In the genomic region with DNA sequence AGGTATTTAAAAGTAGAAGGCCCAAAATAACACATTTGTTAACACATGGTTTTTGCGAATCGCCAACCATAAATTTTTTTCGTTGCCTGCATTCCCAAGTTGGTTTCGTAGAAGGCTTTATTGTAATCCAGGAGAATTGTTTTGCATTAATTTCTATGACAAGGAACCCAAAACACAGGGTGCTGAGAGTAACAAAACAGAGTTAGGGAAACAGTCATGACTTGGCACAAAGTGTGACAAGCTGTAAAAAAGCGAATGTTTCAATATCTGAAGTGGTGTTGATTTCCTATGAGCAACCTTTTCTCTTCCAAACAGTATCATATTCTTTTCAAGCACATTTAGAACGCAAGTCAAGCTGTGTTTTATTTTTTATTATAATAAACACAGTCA, we compare ENCODE assay signal across 1 cellular context.
TF ChIP-seq lines count a peak whose summit lies in the region.

No MANE protein-coding gene starts in this region.

TF ChIP-seq in WTC11, 78 proteins besides CTCF, POLR2A, EP300 and RAD21:
- TF ChIP-seq, protein P1, sequence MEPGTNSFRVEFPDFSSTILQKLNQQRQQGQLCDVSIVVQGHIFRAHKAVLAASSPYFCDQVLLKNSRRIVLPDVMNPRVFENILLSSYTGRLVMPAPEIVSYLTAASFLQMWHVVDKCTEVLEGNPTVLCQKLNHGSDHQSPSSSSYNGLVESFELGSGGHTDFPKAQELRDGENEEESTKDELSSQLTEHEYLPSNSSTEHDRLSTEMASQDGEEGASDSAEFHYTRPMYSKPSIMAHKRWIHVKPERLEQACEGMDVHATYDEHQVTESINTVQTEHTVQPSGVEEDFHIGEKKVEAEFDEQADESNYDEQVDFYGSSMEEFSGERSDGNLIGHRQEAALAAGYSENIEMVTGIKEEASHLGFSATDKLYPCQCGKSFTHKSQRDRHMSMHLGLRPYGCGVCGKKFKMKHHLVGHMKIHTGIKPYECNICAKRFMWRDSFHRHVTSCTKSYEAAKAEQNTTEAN (CRISPR knock-in tag; IDR thresholded peaks at IDR 0.05), result no peak
- TF ChIP-seq GABPB1 (CRISPR knock-in tag; IDR thresholded peaks at IDR 0.05) (no peak), KAT7 (CRISPR knock-in tag; IDR thresholded peaks at IDR 0.05; ENCODE audit: borderline replicate concordance) (no peak), HMGA2 (CRISPR knock-in tag; IDR thresholded peaks at IDR 0.05) (no peak), PRRX2 (CRISPR knock-in tag; IDR thresholded peaks at IDR 0.05) (no peak), SMAD4 (CRISPR knock-in tag; IDR thresholded peaks at IDR 0.05) (no peak), MXD4 (CRISPR knock-in tag; IDR thresholded peaks at IDR 0.05; ENCODE audit: borderline replicate concordance) (no peak), NFE2L1 (CRISPR knock-in tag; IDR thresholded peaks at IDR 0.05) (no peak; the same call in 1 of the 2 replicates), FOXP1 (CRISPR knock-in tag; IDR thresholded peaks at IDR 0.05; ENCODE audit: borderline replicate concordance) (no peak), ETV6 (CRISPR knock-in tag; IDR thresholded peaks at IDR 0.05) (no peak), MYBL2 (CRISPR knock-in tag; IDR thresholded peaks at IDR 0.05) (no peak)
- TF ChIP-seq, protein P2, sequence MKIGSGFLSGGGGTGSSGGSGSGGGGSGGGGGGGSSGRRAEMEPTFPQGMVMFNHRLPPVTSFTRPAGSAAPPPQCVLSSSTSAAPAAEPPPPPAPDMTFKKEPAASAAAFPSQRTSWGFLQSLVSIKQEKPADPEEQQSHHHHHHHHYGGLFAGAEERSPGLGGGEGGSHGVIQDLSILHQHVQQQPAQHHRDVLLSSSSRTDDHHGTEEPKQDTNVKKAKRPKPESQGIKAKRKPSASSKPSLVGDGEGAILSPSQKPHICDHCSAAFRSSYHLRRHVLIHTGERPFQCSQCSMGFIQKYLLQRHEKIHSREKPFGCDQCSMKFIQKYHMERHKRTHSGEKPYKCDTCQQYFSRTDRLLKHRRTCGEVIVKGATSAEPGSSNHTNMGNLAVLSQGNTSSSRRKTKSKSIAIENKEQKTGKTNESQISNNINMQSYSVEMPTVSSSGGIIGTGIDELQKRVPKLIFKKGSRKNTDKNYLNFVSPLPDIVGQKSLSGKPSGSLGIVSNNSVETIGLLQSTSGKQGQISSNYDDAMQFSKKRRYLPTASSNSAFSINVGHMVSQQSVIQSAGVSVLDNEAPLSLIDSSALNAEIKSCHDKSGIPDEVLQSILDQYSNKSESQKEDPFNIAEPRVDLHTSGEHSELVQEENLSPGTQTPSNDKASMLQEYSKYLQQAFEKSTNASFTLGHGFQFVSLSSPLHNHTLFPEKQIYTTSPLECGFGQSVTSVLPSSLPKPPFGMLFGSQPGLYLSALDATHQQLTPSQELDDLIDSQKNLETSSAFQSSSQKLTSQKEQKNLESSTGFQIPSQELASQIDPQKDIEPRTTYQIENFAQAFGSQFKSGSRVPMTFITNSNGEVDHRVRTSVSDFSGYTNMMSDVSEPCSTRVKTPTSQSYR (CRISPR knock-in tag; IDR thresholded peaks at IDR 0.05), result no peak
- TF ChIP-seq, protein P3, sequence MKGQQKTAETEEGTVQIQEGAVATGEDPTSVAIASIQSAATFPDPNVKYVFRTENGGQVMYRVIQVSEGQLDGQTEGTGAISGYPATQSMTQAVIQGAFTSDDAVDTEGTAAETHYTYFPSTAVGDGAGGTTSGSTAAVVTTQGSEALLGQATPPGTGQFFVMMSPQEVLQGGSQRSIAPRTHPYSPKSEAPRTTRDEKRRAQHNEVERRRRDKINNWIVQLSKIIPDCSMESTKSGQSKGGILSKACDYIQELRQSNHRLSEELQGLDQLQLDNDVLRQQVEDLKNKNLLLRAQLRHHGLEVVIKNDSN (CRISPR knock-in tag; IDR thresholded peaks at IDR 0.05), result no peak
- TF ChIP-seq, protein P4, sequence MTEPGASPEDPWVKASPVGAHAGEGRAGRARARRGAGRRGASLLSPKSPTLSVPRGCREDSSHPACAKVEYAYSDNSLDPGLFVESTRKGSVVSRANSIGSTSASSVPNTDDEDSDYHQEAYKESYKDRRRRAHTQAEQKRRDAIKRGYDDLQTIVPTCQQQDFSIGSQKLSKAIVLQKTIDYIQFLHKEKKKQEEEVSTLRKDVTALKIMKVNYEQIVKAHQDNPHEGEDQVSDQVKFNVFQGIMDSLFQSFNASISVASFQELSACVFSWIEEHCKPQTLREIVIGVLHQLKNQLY (CRISPR knock-in tag; IDR thresholded peaks at IDR 0.05), result no peak
